8 cellular contexts compared by ENCODE assay signal in genomic region chr19:46426506-46427162, GRCh38. TPM values are rescaled to one million over a fixed set of nuclear protein-coding genes. Genes with fewer than 3 reads are reported as not detected.
DNase-seq lines count a peak whose midpoint lies in the region; ATAC-seq and TF ChIP-seq lines count a peak whose summit lies in the region.

No MANE protein-coding gene starts in this region.

- no peak overlapping the region for H3K27ac Mint-ChIP-seq in activated CD8-positive, alpha-beta memory T cell treated with anti-CD3 and anti-CD28 coated beads, Interleukin-2, amount 10 ng/mL, durations not matched to agents 7 days and 5 days
- H3K27ac Mint-ChIP-seq in naive thymus-derived CD4-positive, alpha-beta T cell = no peak overlapping the region

- peaks cover 86% of the 10 kb centered on the region for H3K27me3 Mint-ChIP-seq in activated CD8-positive, alpha-beta memory T cell treated with anti-CD3 and anti-CD28 coated beads, Interleukin-2, amount 10 ng/mL, durations not matched to agents 7 days and 5 days
- peaks cover 64 to 81% (median 73%) of the 10 kb centered on the region in 5 donors for H3K27me3 Mint-ChIP-seq in naive thymus-derived CD4-positive, alpha-beta T cell

- no peaks in the 10 kb centered on the region for H3K9me3 ChIP-seq in naive thymus-derived CD4-positive, alpha-beta T cell (ENCODE audit: control insufficient read depth in 2 of 3, low read length in 3 of 3)
- no peaks in the 10 kb centered on the region for H3K9me3 ChIP-seq in upper lobe of left lung

- intact Hi-C loops in naive thymus-derived CD4-positive, alpha-beta T cell (cut with micrococcal nuclease) = no loop called here

- H3K4me1 Mint-ChIP-seq in activated CD8-positive, alpha-beta memory T cell treated with anti-CD3 and anti-CD28 coated beads, Interleukin-2, amount 10 ng/mL, durations not matched to agents 7 days and 5 days = peaks cover 33% of the 10 kb centered on the region
- peaks cover 24 to 33% (median 26%) of the 10 kb centered on the region in 7 donors for H3K4me1 Mint-ChIP-seq in naive thymus-derived CD4-positive, alpha-beta T cell

- POLR2A ChIA-PET in naive thymus-derived CD4-positive, alpha-beta T cell (lab: Charles Lee) = no interaction called here

- CTCF ChIA-PET in activated CD8-positive, alpha-beta memory T cell treated with anti-CD3 and anti-CD28 coated beads, Interleukin-2, amount 10 ng/mL, durations not matched to agents 7 days and 5 days (lab: Charles Lee) = interaction anchor here (1.4 to 1.9 kb wide), 3 partner anchors 23 to 86 kb away, joined by 3 to 5 read pairs (median 4); no protein-coding TSS in a partner anchor
- CTCF ChIA-PET in naive thymus-derived CD4-positive, alpha-beta T cell (lab: Charles Lee) = no interaction called here

- H3K4me3 ChIP-seq in fibroblast of pulmonary artery (replicated peaks; ENCODE audit: low read depth, low read length) (peak overlapping the region; percentile 62), upper lobe of left lung (peak overlapping the region in 3 of 4 donors; percentile 45 to 54 (median 50))
- peak overlapping the region; percentile 33 for H3K4me3 ChIP-seq in naive thymus-derived CD4-positive, alpha-beta T cell (ENCODE audit: low read length)

- H3K36me3 Mint-ChIP-seq in activated CD8-positive, alpha-beta memory T cell treated with anti-CD3 and anti-CD28 coated beads, Interleukin-2, amount 10 ng/mL, durations not matched to agents 7 days and 5 days = no peaks in the 10 kb centered on the region
- no peaks in the 10 kb centered on the region for H3K36me3 Mint-ChIP-seq in naive thymus-derived CD4-positive, alpha-beta T cell

- peak; percentile 23 for ATAC-seq in activated CD8-positive, alpha-beta memory T cell treated with anti-CD3 and anti-CD28 coated beads, Interleukin-2, amount 10 ng/mL, durations not matched to agents 7 days and 5 days
- no peak for ATAC-seq in naive thymus-derived CD4-positive, alpha-beta T cell
- ATAC-seq in upper lobe of left lung (ENCODE audit: low FRiP score in 2 of 2) (peak; percentile 72 to 83), HG02798 (IDR thresholded peaks at IDR 0.05; ENCODE audit: poor library complexity, unreplicated experiment) (no peak)

- peaks cover 0 to 4% of the 10 kb centered on the region in 2 donors for H3K4me1 ChIP-seq in naive thymus-derived CD4-positive, alpha-beta T cell (ENCODE audit: control insufficient read depth in 2 of 2, insufficient read depth in 2 of 2, low read length in 2 of 2)
- H3K4me1 ChIP-seq in upper lobe of left lung = peaks cover 0 to 22% (median 11%) of the 10 kb centered on the region in 4 donors

- no peak overlapping the region for H3K27ac ChIP-seq in naive thymus-derived CD4-positive, alpha-beta T cell (ENCODE audit: low read depth, low read length)
- peak overlapping the region in 2 of 4 donors; percentile 18 to 55 for H3K27ac ChIP-seq in upper lobe of left lung

- TF ChIP-seq CTCF in fibroblast of pulmonary artery (IDR thresholded peaks at IDR 0.05; ENCODE audit: low read length, missing control alignments) (no peak), upper lobe of left lung (IDR thresholded peaks at IDR 0.05) (no peak)

- H3K27me3 ChIP-seq in naive thymus-derived CD4-positive, alpha-beta T cell (ENCODE audit: control insufficient read depth in 2 of 2, insufficient read depth in 2 of 2, low read length in 2 of 2) = peaks cover 1 to 10% of the 10 kb centered on the region in 2 donors
- H3K27me3 ChIP-seq in upper lobe of left lung = peaks cover 0 to 3% (median 0%) of the 10 kb centered on the region in 4 donors

- H3K9me3 Mint-ChIP-seq in activated CD8-positive, alpha-beta memory T cell treated with anti-CD3 and anti-CD28 coated beads, Interleukin-2, amount 10 ng/mL, durations not matched to agents 7 days and 5 days (ENCODE audit: low read depth) = no peaks in the 10 kb centered on the region
- peaks cover 0 to 3% (median 0%) of the 10 kb centered on the region in 11 donors for H3K9me3 Mint-ChIP-seq in naive thymus-derived CD4-positive, alpha-beta T cell

- 3 to 4% methylated on average over 15 to 32 of the region's 32 CpGs for WGBS in upper lobe of left lung, 2 donors

- no peaks in the 10 kb centered on the region for H3K36me3 ChIP-seq in naive thymus-derived CD4-positive, alpha-beta T cell (ENCODE audit: control insufficient read depth in 2 of 3, insufficient read depth in 3 of 3, low read length in 3 of 3)
- H3K36me3 ChIP-seq in upper lobe of left lung = no peaks in the 10 kb centered on the region

- TF ChIP-seq POLR2A in upper lobe of left lung (IDR thresholded peaks at IDR 0.05) = no peak

- TF ChIP-seq EP300 in upper lobe of left lung (IDR thresholded peaks at IDR 0.05) = no peak

- peak overlapping the region; percentile 47 for H3K4me3 Mint-ChIP-seq in activated CD8-positive, alpha-beta memory T cell treated with anti-CD3 and anti-CD28 coated beads, Interleukin-2, amount 10 ng/mL, durations not matched to agents 7 days and 5 days
- H3K4me3 Mint-ChIP-seq in naive thymus-derived CD4-positive, alpha-beta T cell = peak overlapping the region; percentile 12 to 82 (median 62)

- DNase-seq in DMS53 (lab: John Stamatoyannopoulos, UW) (peak; percentile 85), NCI-H1436 treated with DMSO at 0.1 percent for 48 hours (lab: John Stamatoyannopoulos, UW) (peak; percentile 44), fibroblast of pulmonary artery (ENCODE audit: low read depth) (peak; percentile 83), upper lobe of left lung (peak; percentile 70 to 88), GOT3 (lab: John Stamatoyannopoulos, UW) (no peak)
- DNase-seq in activated CD8-positive, alpha-beta memory T cell treated with anti-CD3 and anti-CD28 coated beads, Interleukin-2, amount 10 ng/mL, durations not matched to agents 7 days and 5 days = peak; percentile 54
- peak in 2 of 9 donors; percentile 16 to 40 for DNase-seq in naive thymus-derived CD4-positive, alpha-beta T cell

RNA-seq across cellular contexts. Expression of gene PNMA8C, which starts 2.1 kb away (rescaled TPM):
- not detected for total RNA-seq in activated CD8-positive, alpha-beta memory T cell treated with anti-CD3 and anti-CD28 coated beads, Interleukin-2, amount 10 ng/mL, durations not matched to agents 7 days and 5 days
- not detected for total RNA-seq in naive thymus-derived CD4-positive, alpha-beta T cell
- polyA plus RNA-seq in naive thymus-derived CD4-positive, alpha-beta T cell = not detected
- total RNA-seq in upper lobe of left lung = under 1 TPM in 2 of 6 donors, not detected in 4; under 0.01 to 0.27 TPM

RNA-seq across cellular contexts. Expression of gene CCDC8, which starts 13.3 kb away (rescaled TPM):
- total RNA-seq in activated CD8-positive, alpha-beta memory T cell treated with anti-CD3 and anti-CD28 coated beads, Interleukin-2, amount 10 ng/mL, durations not matched to agents 7 days and 5 days = not detected
- not detected for total RNA-seq in naive thymus-derived CD4-positive, alpha-beta T cell
- polyA plus RNA-seq in naive thymus-derived CD4-positive, alpha-beta T cell = not detected
- total RNA-seq in upper lobe of left lung = 10 to 100 TPM in 2 of 6 donors, 1 to 10 TPM in 4; 6.0 to 14.3 (median 8.3) TPM

RNA-seq across cellular contexts. Expression of gene PNMA8A, which starts 44.7 kb away (rescaled TPM):
- under 1 TPM; 0.29 to 0.63 TPM for total RNA-seq in activated CD8-positive, alpha-beta memory T cell treated with anti-CD3 and anti-CD28 coated beads, Interleukin-2, amount 10 ng/mL, durations not matched to agents 7 days and 5 days
- under 1 TPM in 2 of 5 experiments, not detected in 3; 0.62 to 0.86 TPM for total RNA-seq in naive thymus-derived CD4-positive, alpha-beta T cell
- polyA plus RNA-seq in naive thymus-derived CD4-positive, alpha-beta T cell = not detected
- total RNA-seq in upper lobe of left lung = 1 to 10 TPM in 5 of 6 donors, under 1 TPM in 1; 0.61 to 4.8 (median 2.2) TPM

Comparison
In these comparisons a context has a peak if more than half of its experiments do, and no peak if none do; other contexts are left out.
1. ATAC-seq: peak in activated CD8-positive, alpha-beta memory T cell treated with anti-CD3 and anti-CD28 coated beads, Interleukin-2, amount 10 ng/mL, durations not matched to agents 7 days and 5 days (single experiment) and upper lobe of left lung (2 of 2); none in naive thymus-derived CD4-positive, alpha-beta T cell (single experiment) and HG02798 (single experiment).
2. RNA of gene CCDC8, which starts 13.3 kb away (total RNA-seq): 6.0 to 14.3 TPM in upper lobe of left lung; not detected in activated CD8-positive, alpha-beta memory T cell treated with anti-CD3 and anti-CD28 coated beads, Interleukin-2, amount 10 ng/mL, durations not matched to agents 7 days and 5 days and not detected in naive thymus-derived CD4-positive, alpha-beta T cell; every median in the first group is over 4 times any median in the second.
3. Peak in every context shown above with its lines, with median percentiles within 50 percentile points of each other: H3K4me3 ChIP-seq.